ENCODE assay signal across 10 cellular contexts in genomic region chr11:65111159-65111536, GRCh38. TPM values are rescaled to one million over a fixed set of nuclear protein-coding genes. Genes with fewer than 3 reads are reported as not detected.
A peak's percentile ranks its signal among the peaks of the same experiment; 100 is the strongest.
DNase-seq lines count a peak whose midpoint lies in the region; ATAC-seq and TF ChIP-seq lines count a peak whose summit lies in the region.
"Had no signal": no experiment of that assay in that cellular context is flagged by ENCODE, and none has a peak within 500 bp of the region (broad histone marks: within the 10 kb centered on the region; RNA-seq: fewer than 3 reads in every experiment).

No MANE protein-coding gene starts in this region.

- no peak for TF ChIP-seq EP300 in tibial nerve (IDR thresholded peaks at IDR 0.05)

- peaks cover 42% of the 10 kb centered on the region for H3K4me1 Mint-ChIP-seq in activated CD8-positive, alpha-beta memory T cell treated with anti-CD3 and anti-CD28 coated beads, Interleukin-2, amount 10 ng/mL, durations not matched to agents 7 days and 5 days

- no peak overlapping the region for H3K4me3 Mint-ChIP-seq in activated CD8-positive, alpha-beta memory T cell treated with anti-CD3 and anti-CD28 coated beads, Interleukin-2, amount 10 ng/mL, durations not matched to agents 7 days and 5 days

- peaks cover 2% of the 10 kb centered on the region for H3K36me3 Mint-ChIP-seq in activated CD8-positive, alpha-beta memory T cell treated with anti-CD3 and anti-CD28 coated beads, Interleukin-2, amount 10 ng/mL, durations not matched to agents 7 days and 5 days

- TF ChIP-seq CTCF in tibial nerve (IDR thresholded peaks at IDR 0.05): no peak

- no peak for ATAC-seq in activated CD8-positive, alpha-beta memory T cell treated with anti-CD3 and anti-CD28 coated beads, Interleukin-2, amount 10 ng/mL, durations not matched to agents 7 days and 5 days
- ATAC-seq in HG02610 (IDR thresholded peaks at IDR 0.05; ENCODE audit: unreplicated experiment): no peak

- no peaks in the 10 kb centered on the region for H3K27me3 Mint-ChIP-seq in activated CD8-positive, alpha-beta memory T cell treated with anti-CD3 and anti-CD28 coated beads, Interleukin-2, amount 10 ng/mL, durations not matched to agents 7 days and 5 days
- H3K27me3 Mint-ChIP-seq: activated naive CD4-positive, alpha-beta T cell treated with anti-CD3 and anti-CD28 coated beads, Interleukin-2, amount 50 U/mL, for 24 hours had no signal

- peaks cover 30% of the 10 kb centered on the region for H3K4me1 ChIP-seq in adipocyte (ENCODE audit: control insufficient read depth, insufficient read depth, low read length)
- peaks cover 34% of the 10 kb centered on the region for H3K4me1 ChIP-seq in muscle layer of colon (ENCODE audit: insufficient read depth, low read length)
- peaks cover 0 to 40% (median 28%) of the 10 kb centered on the region in 4 donors for H3K4me1 ChIP-seq in tibial nerve

- DNase-seq in activated CD8-positive, alpha-beta memory T cell treated with anti-CD3 and anti-CD28 coated beads, Interleukin-2, amount 10 ng/mL, durations not matched to agents 7 days and 5 days: no peak
- no peak for DNase-seq in activated CD8-positive, alpha-beta memory T cell treated with anti-CD3 and anti-CD28 coated beads for 24 hours
- DNase-seq in adipocyte (ENCODE audit: low read depth): no peak
- DNase-seq in tibial nerve (ENCODE audit: low spot score in 2 of 2): no peak
- no peak for DNase-seq in kidney glomerular epithelial cell (lab: John Stamatoyannopoulos, UW)
- DNase-seq in MV-4-11 (lab: John Stamatoyannopoulos, UW): no peak

- H3K36me3 ChIP-seq in adipocyte (ENCODE audit: control insufficient read depth, insufficient read depth, low read length, severe bottlenecking): peaks cover 21% of the 10 kb centered on the region
- H3K36me3 ChIP-seq in muscle layer of colon (ENCODE audit: insufficient read depth, low read length): peaks cover 10% of the 10 kb centered on the region
- H3K36me3 ChIP-seq in tibial nerve: peaks cover 0 to 51% (median 7%) of the 10 kb centered on the region in 3 donors

- H3K9me3 ChIP-seq in adipocyte (ENCODE audit: control insufficient read depth, low read length) (no peaks in the 10 kb centered on the region), muscle layer of colon (ENCODE audit: low read length) (no peaks in the 10 kb centered on the region), tibial nerve (no peaks in the 10 kb centered on the region)
- H3K9me3 ChIP-seq: upper lobe of left lung had no signal

- no peak overlapping the region for H3K4me3 ChIP-seq in adipocyte (ENCODE audit: low read length)
- H3K4me3 ChIP-seq in muscle layer of colon (ENCODE audit: low read depth in 1 of 2, low read length in 2 of 2): no peak overlapping the region
- H3K4me3 ChIP-seq in tibial nerve: peak overlapping the region in 2 of 4 donors; percentile 58 to 60

- no peaks in the 10 kb centered on the region for H3K27me3 ChIP-seq in adipocyte (replicated peaks; ENCODE audit: control insufficient read depth, insufficient read depth, low read length)
- peaks cover 0 to 6% of the 10 kb centered on the region in 2 donors for H3K27me3 ChIP-seq in muscle layer of colon (ENCODE audit: control insufficient read depth in 1 of 2, insufficient read depth in 2 of 2, low read length in 2 of 2)
- H3K27me3 ChIP-seq in tibial nerve: no peaks in the 10 kb centered on the region
- H3K27me3 ChIP-seq: upper lobe of left lung had no signal

- CTCF ChIA-PET in activated CD8-positive, alpha-beta memory T cell treated with anti-CD3 and anti-CD28 coated beads, Interleukin-2, amount 10 ng/mL, durations not matched to agents 7 days and 5 days (lab: Charles Lee): interaction anchor here (0.6 to 5.4 kb wide), 27 partner anchors 10 to 504 kb away, joined by 3 to 114 read pairs (median 6); partner anchors contain the start of genes ARL2, CAPN1, CDC42EP2 and CDCA5

- H3K27ac Mint-ChIP-seq in activated CD8-positive, alpha-beta memory T cell treated with anti-CD3 and anti-CD28 coated beads, Interleukin-2, amount 10 ng/mL, durations not matched to agents 7 days and 5 days: peak overlapping the region; percentile 74

- no peaks in the 10 kb centered on the region for H3K9me3 Mint-ChIP-seq in activated CD8-positive, alpha-beta memory T cell treated with anti-CD3 and anti-CD28 coated beads, Interleukin-2, amount 10 ng/mL, durations not matched to agents 7 days and 5 days (ENCODE audit: low read depth)
- H3K9me3 Mint-ChIP-seq: activated naive CD4-positive, alpha-beta T cell treated with anti-CD3 and anti-CD28 coated beads, Interleukin-2, amount 50 U/mL, for 24 hours had no signal

- H3K27ac ChIP-seq in muscle layer of colon (ENCODE audit: low read depth, low read length) (peak overlapping the region; percentile 35), tibial nerve (peak overlapping the region in 3 of 4 donors; percentile 49 to 82 (median 60))

- no peak for TF ChIP-seq POLR2A in tibial nerve (IDR thresholded peaks at IDR 0.05)

- WGBS in tibial nerve, 2 donors: 83 to 87% methylated on average over 15 to 18 of the region's 18 CpGs

- H3K9ac ChIP-seq in adipocyte (ENCODE audit: low read length) (peak overlapping the region; percentile 57), muscle layer of colon (ENCODE audit: low read length) (no peak overlapping the region)

RNA-seq across cellular contexts. Expression of gene TM7SF2, which starts 0.5 kb away (rescaled TPM):
- total RNA-seq in activated CD8-positive, alpha-beta memory T cell treated with anti-CD3 and anti-CD28 coated beads, Interleukin-2, amount 10 ng/mL, durations not matched to agents 7 days and 5 days: 10 to 100 TPM; 21.0 to 26.2 TPM
- 10 to 100 TPM; 13.6 to 93.0 (median 41.5) TPM for total RNA-seq in tibial nerve

RNA-seq across cellular contexts. Expression of gene ZNHIT2, which starts 6.4 kb away (rescaled TPM):
- total RNA-seq in activated CD8-positive, alpha-beta memory T cell treated with anti-CD3 and anti-CD28 coated beads, Interleukin-2, amount 10 ng/mL, durations not matched to agents 7 days and 5 days: 10 to 100 TPM; 10.5 to 13.5 TPM
- 10 to 100 TPM; 19.2 to 26.8 (median 22.6) TPM for total RNA-seq in tibial nerve

RNA-seq across cellular contexts. Expression of gene FAU, which starts 10.8 kb away (rescaled TPM):
- total RNA-seq in activated CD8-positive, alpha-beta memory T cell treated with anti-CD3 and anti-CD28 coated beads, Interleukin-2, amount 10 ng/mL, durations not matched to agents 7 days and 5 days: 100 to 1,000 TPM; 899 to 972 TPM
- 1,000 to 10,000 TPM; 1,078 to 1,548 (median 1,229) TPM for total RNA-seq in tibial nerve

RNA-seq across cellular contexts. Expression of gene MRPL49, which starts 11.0 kb away (rescaled TPM):
- 10 to 100 TPM; 42.0 to 61.7 TPM for total RNA-seq in activated CD8-positive, alpha-beta memory T cell treated with anti-CD3 and anti-CD28 coated beads, Interleukin-2, amount 10 ng/mL, durations not matched to agents 7 days and 5 days
- 10 to 100 TPM; 48.8 to 55.9 (median 54.2) TPM for total RNA-seq in tibial nerve

RNA-seq across cellular contexts. Expression of gene VPS51, which starts 15.1 kb away (rescaled TPM):
- 100 to 1,000 TPM; 104 to 116 TPM for total RNA-seq in activated CD8-positive, alpha-beta memory T cell treated with anti-CD3 and anti-CD28 coated beads, Interleukin-2, amount 10 ng/mL, durations not matched to agents 7 days and 5 days
- 100 to 1,000 TPM; 193 to 544 (median 439) TPM for total RNA-seq in tibial nerve
